Comparison of ENCODE assay signal across 15 cellular contexts in the genomic region with DNA sequence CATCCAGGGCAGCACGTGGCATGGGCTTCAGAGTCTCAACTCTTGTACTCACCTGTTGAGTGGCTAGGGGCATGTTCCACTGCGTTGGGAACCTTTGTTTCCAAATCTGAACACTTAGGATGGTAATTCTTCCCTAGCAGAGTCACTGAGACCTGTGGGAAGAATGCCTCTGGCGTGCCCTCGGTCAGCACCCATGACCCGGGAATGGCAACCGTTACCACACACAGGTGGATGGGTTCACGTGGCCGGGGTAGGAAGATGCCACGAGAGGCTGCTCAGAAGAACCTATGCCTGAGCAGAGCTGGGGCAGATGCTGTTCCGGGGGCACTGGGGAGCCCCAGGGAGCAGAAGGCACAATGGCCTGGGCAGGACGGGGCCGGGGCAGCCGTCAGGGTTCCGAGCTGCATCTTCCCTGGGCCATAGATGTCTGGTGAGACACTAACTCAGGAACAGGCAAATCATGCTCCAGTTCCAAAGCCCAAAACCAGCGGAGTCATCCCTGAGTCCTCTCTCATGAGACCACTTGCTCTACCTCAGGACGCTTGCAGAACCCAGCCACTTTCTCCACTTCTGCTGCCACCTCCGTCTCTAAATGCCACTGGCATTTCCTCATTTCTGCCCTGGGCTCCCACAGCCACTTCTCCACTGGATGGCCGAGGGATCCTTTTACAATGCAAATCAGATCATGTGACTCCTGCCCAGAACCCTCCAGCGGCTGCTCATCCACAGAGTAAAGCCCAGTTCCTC. TPM values are rescaled to one million over a fixed set of nuclear protein-coding genes. Genes with fewer than 3 reads are reported as not detected.
DNase-seq lines count a peak whose midpoint lies in the region; TF ChIP-seq lines count a peak whose summit lies in the region.
"Had no signal": no experiment of that assay in that cellular context is flagged by ENCODE, and none has a peak within 500 bp of the region (broad histone marks: within the 10 kb centered on the region; RNA-seq: fewer than 3 reads in every experiment).

No MANE protein-coding gene starts in this region.

- no peak overlapping the region for H3T11ph ChIP-seq in H9 (ENCODE audit: low read length)

- H3K23ac ChIP-seq in H9 (ENCODE audit: insufficient read length, low read depth, low read length): no peak overlapping the region

- no peak overlapping the region for H3K14ac ChIP-seq in H9 (ENCODE audit: insufficient read depth, low read length)

- H3K4me2 ChIP-seq in H9 (ENCODE audit: insufficient read depth, insufficient read length, low read length) (no peak overlapping the region), neural progenitor cell (no peak overlapping the region)

- no peak overlapping the region for H2BK15ac ChIP-seq in H9 (ENCODE audit: low read depth, low read length)

- peaks cover 82 to 83% of the 10 kb centered on the region in 2 experiments for H3K4me1 Mint-ChIP-seq in H9
- peaks cover 68% of the 10 kb centered on the region for H3K4me1 Mint-ChIP-seq in endodermal cell
- peaks cover 30% of the 10 kb centered on the region for H3K4me1 Mint-ChIP-seq in neural progenitor cell
- H3K4me1 Mint-ChIP-seq in activated naive CD8-positive, alpha-beta T cell treated with anti-CD3 and anti-CD28 coated beads for 36 hours: no peaks in the 10 kb centered on the region

- no CpG with 5 or more reads among the region's 19 CpGs for WGBS in H9 (ENCODE audit: extremely low coverage, insufficient read length, low lambda C conversion rate)
- WGBS in endodermal cell (ENCODE audit: insufficient coverage in 1 of 2, insufficient read length in 1 of 2), 2 experiments: 89 to 95% methylated on average over 9 to 19 of the region's 19 CpGs

- no peak overlapping the region for H3K4me3 ChIP-seq in endodermal cell (ENCODE audit: low read length)
- H3K4me3 ChIP-seq in neural progenitor cell: no peak overlapping the region
- H3K4me3 ChIP-seq: coronary artery had no signal

- H3K27ac ChIP-seq in H9 (ENCODE audit: insufficient read length, low read depth, low read length): no peak overlapping the region
- no peak overlapping the region for H3K27ac ChIP-seq in endodermal cell (ENCODE audit: low read depth, low read length)
- no peak overlapping the region for H3K27ac ChIP-seq in neural progenitor cell
- H3K27ac ChIP-seq: coronary artery had no signal

- H3K27me3 ChIP-seq in H9 (ENCODE audit: insufficient read depth, low read length) (no peaks in the 10 kb centered on the region), endodermal cell (ENCODE audit: control insufficient read depth, insufficient read depth, low read length, poor library complexity, severe bottlenecking) (no peaks in the 10 kb centered on the region), neural progenitor cell (no peaks in the 10 kb centered on the region)

- H3K36me3 ChIP-seq in endodermal cell (ENCODE audit: control insufficient read depth, insufficient read depth, low read length): peaks cover 69% of the 10 kb centered on the region
- H3K36me3 ChIP-seq in neural progenitor cell: peaks cover 7% of the 10 kb centered on the region

- no peak overlapping the region for H2BK20ac ChIP-seq in H9 (ENCODE audit: low read depth, low read length, poor library complexity, severe bottlenecking)

- no peak overlapping the region for H3K56ac ChIP-seq in H9 (ENCODE audit: insufficient read length, low read depth, low read length)

- no peak overlapping the region for H4K8ac ChIP-seq in H9 (replicated peaks; ENCODE audit: insufficient read length, low read depth, low read length)

- H3K9me3 Mint-ChIP-seq in H9 (peaks cover 0 to 2% of the 10 kb centered on the region in 2 experiments; a peak in 1 of 5 replicates), endodermal cell (no peaks in the 10 kb centered on the region), neural progenitor cell (no peaks in the 10 kb centered on the region)
- H3K9me3 Mint-ChIP-seq in activated naive CD8-positive, alpha-beta T cell treated with anti-CD3 and anti-CD28 coated beads for 36 hours: no peaks in the 10 kb centered on the region
- H3K9me3 Mint-ChIP-seq: activated B cell treated with CpG ODN at 0.5 μM for 24 hours, IgD-negative memory B cell had no signal

- peaks cover 9% of the 10 kb centered on the region; the same call in 1 of the 2 replicates for H3K79me2 ChIP-seq in H9 (ENCODE audit: insufficient read depth, low read length)
- H3K79me2 ChIP-seq in neural progenitor cell (ENCODE audit: low read depth): peaks cover 63% of the 10 kb centered on the region

- H4K5ac ChIP-seq in H9 (ENCODE audit: insufficient read length, low read depth, low read length): no peak overlapping the region

- H2AK5ac ChIP-seq in H9 (ENCODE audit: insufficient read length, low read length): no peak overlapping the region

- H3F3A ChIP-seq in neural progenitor cell (ENCODE audit: low read depth): peaks cover 35% of the 10 kb centered on the region

- H3K4me3 Mint-ChIP-seq in H9 (peak overlapping the region in 1 of 2 experiments; percentile 16; a peak in 2 of 5 replicates), endodermal cell (no peak overlapping the region), neural progenitor cell (no peak overlapping the region)
- no peak overlapping the region for H3K4me3 Mint-ChIP-seq in activated naive CD8-positive, alpha-beta T cell treated with anti-CD3 and anti-CD28 coated beads for 36 hours
- H3K4me3 Mint-ChIP-seq: activated B cell treated with CpG ODN at 0.5 μM for 24 hours, IgD-negative memory B cell had no signal

- no peak overlapping the region for H3K18ac ChIP-seq in H9 (ENCODE audit: insufficient read length, low read depth, low read length)

- CTCF ChIA-PET in GM10248 (lab: Yijun Ruan, JAX): interaction anchor here (1.1 kb wide), 1 partner anchor 10 kb away, joined by 3 read pairs; no protein-coding TSS in a partner anchor

- H4K91ac ChIP-seq in H9 (ENCODE audit: insufficient read length, low read depth, low read length): no peak overlapping the region

- no peak overlapping the region for H3K4ac ChIP-seq in H9 (ENCODE audit: low read depth, low read length)

- TF ChIP-seq CTCF in H9 (conservative IDR thresholded peaks at IDR 0.05) (no peak), endodermal cell (conservative IDR thresholded peaks at IDR 0.05) (no peak), neural progenitor cell (IDR thresholded peaks at IDR 0.05) (no peak), GM10248 (IDR thresholded peaks at IDR 0.05; ENCODE audit: control extremely low read depth, extremely low read depth, low read depth, missing control alignments) (no peak)

- no peaks in the 10 kb centered on the region for H3K23me2 ChIP-seq in H9 (ENCODE audit: insufficient read length, low read depth, low read length, poor library complexity, severe bottlenecking)

- POLR2A ChIA-PET in GM10248 (lab: Yijun Ruan, JAX): no interaction called here

- peaks cover 3% of the 10 kb centered on the region; the same call in 1 of the 2 replicates for H3K4me1 ChIP-seq in H9 (ENCODE audit: insufficient read depth, low read length)
- peaks cover 31% of the 10 kb centered on the region for H3K4me1 ChIP-seq in endodermal cell (ENCODE audit: control insufficient read depth, insufficient read depth, low read length)
- H3K4me1 ChIP-seq in neural progenitor cell: peaks cover 48% of the 10 kb centered on the region

- H2AFZ ChIP-seq in H9 (ENCODE audit: low read length) (no peak overlapping the region), neural progenitor cell (replicated peaks) (no peak overlapping the region)

- DNase-seq in H9 (no peak), NCI-H510A treated with DMSO at 0.1 percent for 48 hours (lab: John Stamatoyannopoulos, UW) (peak; percentile 8), endodermal cell (peak; percentile 67), neural progenitor cell (ENCODE audit: low spot score) (no peak), NCI-H524 (lab: John Stamatoyannopoulos, UW) (no peak), GM10248 (ENCODE audit: extremely low spot score) (no peak), cerebellar nuclear complex (lab: John Stamatoyannopoulos, UW) (no peak)
- no peak for DNase-seq in activated naive CD8-positive, alpha-beta T cell treated with anti-CD3 and anti-CD28 coated beads for 36 hours
- DNase-seq: activated B cell treated with CpG ODN at 0.5 μM for 24 hours; activated effector memory CD4-positive, alpha-beta T cell treated with anti-CD3 and anti-CD28 coated beads, Interleukin-2, amount 50 U/mL, for 16 hours; COR-L47; NCI-H1436 treated with DMSO at 0.1 percent for 48 hours; NCI-H69 had no signal

- H3K36me3 Mint-ChIP-seq in H9 (ENCODE audit: insufficient read depth in 1 of 3, low read depth in 3 of 3) (peaks cover 52 to 78% (median 75%) of the 10 kb centered on the region in 3 experiments), endodermal cell (ENCODE audit: low read depth) (peaks cover 84% of the 10 kb centered on the region), neural progenitor cell (peaks cover 19% of the 10 kb centered on the region)
- H3K36me3 Mint-ChIP-seq in activated naive CD8-positive, alpha-beta T cell treated with anti-CD3 and anti-CD28 coated beads for 36 hours: no peaks in the 10 kb centered on the region

- H3K27ac Mint-ChIP-seq in H9 (peak overlapping the region; percentile 39 to 90 (median 65); a peak in 5 of 7 replicates), endodermal cell (peak overlapping the region; percentile 5), neural progenitor cell (peak overlapping the region; percentile 37)
- H3K27ac Mint-ChIP-seq in activated naive CD8-positive, alpha-beta T cell treated with anti-CD3 and anti-CD28 coated beads for 36 hours: no peak overlapping the region
- H3K27ac Mint-ChIP-seq: activated B cell treated with CpG ODN at 0.5 μM for 24 hours, IgD-negative memory B cell had no signal

- no peak overlapping the region for H2BK12ac ChIP-seq in H9 (ENCODE audit: insufficient read length, low read depth, low read length)

- no peak overlapping the region for H2BK120ac ChIP-seq in H9 (ENCODE audit: low read depth, low read length, poor library complexity, severe bottlenecking)

- no peaks in the 10 kb centered on the region for H3K9me3 ChIP-seq in H9 (ENCODE audit: control insufficient read depth, low read depth, low read length)
- H3K9me3 ChIP-seq in endodermal cell (ENCODE audit: control insufficient read depth, low read length): no peaks in the 10 kb centered on the region
- no peaks in the 10 kb centered on the region for H3K9me3 ChIP-seq in neural progenitor cell (ENCODE audit: low read depth)

- peaks cover 5% of the 10 kb centered on the region for H3K79me1 ChIP-seq in H9 (ENCODE audit: insufficient read depth, low read depth, low read length, poor library complexity, severe bottlenecking)

- H2BK5ac ChIP-seq in H9 (ENCODE audit: insufficient read length, low read length): no peak overlapping the region

- H4K20me1 ChIP-seq in H9 (ENCODE audit: control insufficient read depth, insufficient read depth, insufficient read length) (peaks cover 3% of the 10 kb centered on the region), neural progenitor cell (ENCODE audit: low read depth) (peaks cover 39% of the 10 kb centered on the region)

- H3K27me3 Mint-ChIP-seq in H9 (ENCODE audit: low read depth) (no peaks in the 10 kb centered on the region), endodermal cell (ENCODE audit: insufficient read depth) (no peaks in the 10 kb centered on the region), neural progenitor cell (ENCODE audit: insufficient read depth, low read depth) (no peaks in the 10 kb centered on the region)
- no peaks in the 10 kb centered on the region for H3K27me3 Mint-ChIP-seq in activated naive CD8-positive, alpha-beta T cell treated with anti-CD3 and anti-CD28 coated beads for 36 hours

- H3K9ac ChIP-seq in H9 (ENCODE audit: extremely low read depth, insufficient read length, low read length): no peak overlapping the region
- no peak overlapping the region for H3K9ac ChIP-seq in endodermal cell (ENCODE audit: extremely low read depth, low read length, poor library complexity, severe bottlenecking)
- no peak overlapping the region for H3K9ac ChIP-seq in neural progenitor cell

RNA-seq across cellular contexts. Expression of a gene that starts 36.6 kb away (rescaled TPM):
- total RNA-seq in H9 (2021) (40.1 and 41.9 TPM in 2 replicates), endodermal cell (10 to 100 TPM; 49.7 to 56.6 TPM), neural progenitor cell (ENCODE audit: low replicate concordance) (22.6 and 41.1 TPM in 2 replicates)
- 9.0 TPM for polyA plus RNA-seq in endodermal cell (2013, experiment 1 of 2)
- 7.9 TPM for polyA plus RNA-seq in endodermal cell (2013, experiment 2 of 2)
- total RNA-seq in activated naive CD8-positive, alpha-beta T cell treated with anti-CD3 and anti-CD28 coated beads for 36 hours: under 1 TPM; 0.21 to 0.30 TPM
- total RNA-seq: activated B cell treated with CpG ODN at 0.5 μM for 24 hours had no signal
- polyA plus RNA-seq: IgD-negative memory B cell had no signal

Comparison
In these comparisons a context has a peak if more than half of its experiments do, and no peak if none do; other contexts are left out.
1. DNase-seq: peak in NCI-H510A treated with DMSO at 0.1 percent for 48 hours (single experiment) and endodermal cell (single experiment); none in H9 (single experiment), neural progenitor cell (single experiment), activated naive CD8-positive, alpha-beta T cell treated with anti-CD3 and anti-CD28 coated beads for 36 hours (single experiment), NCI-H524 (0 of 2), GM10248 (single experiment) and cerebellar nuclear complex (0 of 2).
2. RNA of a gene that starts 36.6 kb away (total RNA-seq): 49.7 to 56.6 TPM in endodermal cell, 40.1 to 41.9 TPM in H9 and 22.6 to 41.1 TPM in neural progenitor cell; 0.21 to 0.30 TPM in activated naive CD8-positive, alpha-beta T cell treated with anti-CD3 and anti-CD28 coated beads for 36 hours; every median in the first group is over 10 times any median in the second.